ENCODE assay signal across 8 cellular contexts in genomic region chr5:108381955-108382783, GRCh38. TPM values are rescaled to one million over a fixed set of nuclear protein-coding genes. Genes with fewer than 3 reads are reported as not detected.
DNase-seq lines count a peak whose midpoint lies in the region; ATAC-seq and TF ChIP-seq lines count a peak whose summit lies in the region.

TSS of gene FBXL17 (minus strand) at chr5:108382098.

- peak; percentile 68 for ATAC-seq in HG03460 (IDR thresholded peaks at IDR 0.05; ENCODE audit: unreplicated experiment)
- ATAC-seq in left lobe of liver = peak; percentile 85

- H3K27ac Mint-ChIP-seq in activated CD4-positive, alpha-beta T cell treated with anti-CD3 and anti-CD28 coated beads, Interleukin-2, amount 10 ng/mL, durations not matched to agents 7 days and 5 days = peak within 1 kb of the TSS; percentile 94
- H3K27ac Mint-ChIP-seq in dendritic cell treated with granulocyte-macrophage colony-stimulating factor and Interleukin-4, amounts not matched to agents 40 ng/mL and 50 ng/mL, for 4 days = peak within 1 kb of the TSS; percentile 93

- POLR2A ChIA-PET in BJ (lab: Charles Lee) = no interaction called here
- POLR2A ChIA-PET in activated CD4-positive, alpha-beta T cell treated with anti-CD3 and anti-CD28 coated beads, Interleukin-2, amount 10 ng/mL, durations not matched to agents 7 days and 5 days (lab: Charles Lee) = interaction anchor here (0.5 to 0.7 kb wide), 2 partner anchors 402 to 1307 kb away, joined by 3 to 4 read pairs; no protein-coding TSS in a partner anchor

- peak within 1 kb of the TSS; percentile 95 for H3K4me3 ChIP-seq in BJ (ENCODE audit: low read depth, low read length)

- DNase-seq in BJ (ENCODE audit: low read depth) (peak; percentile 51), GM19240 (ENCODE audit: insufficient read length, low spot score) (peak; percentile 51), NCI-H69 (lab: John Stamatoyannopoulos, UW) (peak; percentile 97), left lobe of liver (ENCODE audit: low spot score) (peak; percentile 98)
- peak; percentile 94 for DNase-seq in activated CD4-positive, alpha-beta T cell treated with anti-CD3 and anti-CD28 coated beads, Interleukin-2, amount 10 ng/mL, durations not matched to agents 7 days and 5 days
- DNase-seq in stimulated activated CD4-positive, alpha-beta T cell treated with anti-CD3 and anti-CD28 coated beads, Interleukin-2, amount 100 ng/mL, for 48 hours = peak; percentile 78

- H3K36me3 Mint-ChIP-seq in activated CD4-positive, alpha-beta T cell treated with anti-CD3 and anti-CD28 coated beads, Interleukin-2, amount 10 ng/mL, durations not matched to agents 7 days and 5 days (ENCODE audit: low read depth) = peaks cover 11% of the 10 kb centered on the region
- H3K36me3 Mint-ChIP-seq in dendritic cell treated with granulocyte-macrophage colony-stimulating factor and Interleukin-4, amounts not matched to agents 40 ng/mL and 50 ng/mL, for 4 days (ENCODE audit: low read depth) = peaks cover 22% of the 10 kb centered on the region

- peaks cover 31% of the 10 kb centered on the region for H3K4me1 Mint-ChIP-seq in activated CD4-positive, alpha-beta T cell treated with anti-CD3 and anti-CD28 coated beads, Interleukin-2, amount 10 ng/mL, durations not matched to agents 7 days and 5 days
- peaks cover 25% of the 10 kb centered on the region for H3K4me1 Mint-ChIP-seq in dendritic cell treated with granulocyte-macrophage colony-stimulating factor and Interleukin-4, amounts not matched to agents 40 ng/mL and 50 ng/mL, for 4 days (ENCODE audit: low read depth)

- H3K27me3 Mint-ChIP-seq in activated CD4-positive, alpha-beta T cell treated with anti-CD3 and anti-CD28 coated beads, Interleukin-2, amount 10 ng/mL, durations not matched to agents 7 days and 5 days = no peaks in the 10 kb centered on the region
- peaks cover 7% of the 10 kb centered on the region for H3K27me3 Mint-ChIP-seq in dendritic cell treated with granulocyte-macrophage colony-stimulating factor and Interleukin-4, amounts not matched to agents 40 ng/mL and 50 ng/mL, for 4 days

- no peak for TF ChIP-seq CTCF in BJ (IDR thresholded peaks at IDR 0.05; ENCODE audit: insufficient read depth, low read depth, low read length)

- peaks cover 6% of the 10 kb centered on the region for H3K9me3 Mint-ChIP-seq in activated CD4-positive, alpha-beta T cell treated with anti-CD3 and anti-CD28 coated beads, Interleukin-2, amount 10 ng/mL, durations not matched to agents 7 days and 5 days
- H3K9me3 Mint-ChIP-seq in dendritic cell treated with granulocyte-macrophage colony-stimulating factor and Interleukin-4, amounts not matched to agents 40 ng/mL and 50 ng/mL, for 4 days = peaks cover 5% of the 10 kb centered on the region

- intact Hi-C loops in dendritic cell treated with granulocyte-macrophage colony-stimulating factor and Interleukin-4, amounts not matched to agents 40 ng/mL and 50 ng/mL, for 4 days (cut with micrococcal nuclease) = loop anchor here (1.0 to 10.0 kb wide), 3 partner anchors 343 to 1313 kb away; no protein-coding TSS in a partner anchor

- H3K36me3 ChIP-seq in BJ (ENCODE audit: control insufficient read depth, insufficient read depth, low read length) = no peaks in the 10 kb centered on the region

- CTCF ChIA-PET in BJ (lab: Yijun Ruan, JAX) = no interaction called here
- CTCF ChIA-PET in activated CD4-positive, alpha-beta T cell treated with anti-CD3 and anti-CD28 coated beads, Interleukin-2, amount 10 ng/mL, durations not matched to agents 7 days and 5 days (lab: Charles Lee) = interaction anchor here (2.1 kb wide), 1 partner anchor 11 kb away, joined by 5 read pairs; no protein-coding TSS in a partner anchor

- H3K4me3 Mint-ChIP-seq in activated CD4-positive, alpha-beta T cell treated with anti-CD3 and anti-CD28 coated beads, Interleukin-2, amount 10 ng/mL, durations not matched to agents 7 days and 5 days = peak within 1 kb of the TSS; percentile 78
- H3K4me3 Mint-ChIP-seq in dendritic cell treated with granulocyte-macrophage colony-stimulating factor and Interleukin-4, amounts not matched to agents 40 ng/mL and 50 ng/mL, for 4 days = peak within 1 kb of the TSS; percentile 80

- no peaks in the 10 kb centered on the region for H3K27me3 ChIP-seq in BJ (ENCODE audit: control insufficient read depth, insufficient read depth, low read length)

RNA-seq across cellular contexts. Expression of gene FBXL17, which starts in this region (rescaled TPM):
- 5.3 and 7.1 TPM in 2 replicates for polyA plus RNA-seq in BJ (2011; rRNA removed)
- 7.6 and 9.7 TPM in 2 replicates for polyA minus RNA-seq in BJ (2011; rRNA and poly(A)+ RNA removed)
- total RNA-seq in activated CD4-positive, alpha-beta T cell treated with anti-CD3 and anti-CD28 coated beads, Interleukin-2, amount 10 ng/mL, durations not matched to agents 7 days and 5 days = 1 to 10 TPM; 9.6 to 9.8 TPM
- total RNA-seq in left lobe of liver = 9.6 TPM

Comparison
In these comparisons a context has a peak if more than half of its experiments do, and no peak if none do; other contexts are left out.
1. Peak in every context shown above with its lines: DNase-seq, ATAC-seq and H3K4me3 ChIP-seq.